ENCODE assay signal across 8 cellular contexts in the genomic region with DNA sequence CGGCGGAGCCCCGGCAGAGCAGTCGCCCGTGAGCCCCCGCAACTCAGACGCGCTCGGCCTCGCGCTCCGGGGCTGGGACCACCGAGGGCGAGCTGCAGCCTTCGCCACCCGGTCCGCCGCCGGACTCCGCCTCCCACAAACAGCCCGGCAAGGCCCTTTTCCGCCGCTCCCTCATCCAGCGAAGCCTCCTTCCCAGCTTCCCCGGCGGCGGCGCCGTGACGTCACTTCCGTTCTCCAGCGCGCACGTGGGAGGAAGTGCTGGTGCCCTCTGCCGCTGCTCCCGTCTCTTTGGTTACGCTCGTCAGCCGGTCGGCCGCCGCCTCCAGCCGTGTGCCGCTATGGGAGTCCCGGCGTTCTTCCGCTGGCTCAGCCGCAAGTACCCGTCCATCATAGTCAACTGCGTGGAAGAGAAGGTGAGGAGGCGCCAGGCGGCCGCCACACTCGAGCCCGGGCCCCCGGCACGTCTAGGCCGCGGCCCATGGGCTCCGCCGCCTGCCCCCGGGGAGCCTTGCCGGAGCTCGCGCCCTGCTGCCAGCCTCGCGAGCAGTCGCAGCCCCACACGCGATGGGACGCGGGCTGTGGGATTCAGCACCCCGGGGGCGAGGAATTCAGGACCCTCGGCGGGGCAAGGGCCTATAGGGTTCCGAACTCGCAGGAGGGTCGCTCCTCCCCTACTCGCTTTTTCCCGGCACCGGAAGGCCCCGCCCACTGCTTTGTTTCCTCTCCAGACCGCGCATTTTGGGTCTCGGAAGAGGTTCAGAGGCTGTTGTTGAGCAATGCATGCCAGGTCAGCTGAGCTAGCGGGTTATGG. TPM values are rescaled to one million over a fixed set of nuclear protein-coding genes. Genes with fewer than 3 reads are reported as not detected.
A peak's percentile ranks its signal among the peaks of the same experiment; 100 is the strongest.
DNase-seq lines count a peak whose midpoint lies in the region; ATAC-seq and TF ChIP-seq lines count a peak whose summit lies in the region.

A gene with protein sequence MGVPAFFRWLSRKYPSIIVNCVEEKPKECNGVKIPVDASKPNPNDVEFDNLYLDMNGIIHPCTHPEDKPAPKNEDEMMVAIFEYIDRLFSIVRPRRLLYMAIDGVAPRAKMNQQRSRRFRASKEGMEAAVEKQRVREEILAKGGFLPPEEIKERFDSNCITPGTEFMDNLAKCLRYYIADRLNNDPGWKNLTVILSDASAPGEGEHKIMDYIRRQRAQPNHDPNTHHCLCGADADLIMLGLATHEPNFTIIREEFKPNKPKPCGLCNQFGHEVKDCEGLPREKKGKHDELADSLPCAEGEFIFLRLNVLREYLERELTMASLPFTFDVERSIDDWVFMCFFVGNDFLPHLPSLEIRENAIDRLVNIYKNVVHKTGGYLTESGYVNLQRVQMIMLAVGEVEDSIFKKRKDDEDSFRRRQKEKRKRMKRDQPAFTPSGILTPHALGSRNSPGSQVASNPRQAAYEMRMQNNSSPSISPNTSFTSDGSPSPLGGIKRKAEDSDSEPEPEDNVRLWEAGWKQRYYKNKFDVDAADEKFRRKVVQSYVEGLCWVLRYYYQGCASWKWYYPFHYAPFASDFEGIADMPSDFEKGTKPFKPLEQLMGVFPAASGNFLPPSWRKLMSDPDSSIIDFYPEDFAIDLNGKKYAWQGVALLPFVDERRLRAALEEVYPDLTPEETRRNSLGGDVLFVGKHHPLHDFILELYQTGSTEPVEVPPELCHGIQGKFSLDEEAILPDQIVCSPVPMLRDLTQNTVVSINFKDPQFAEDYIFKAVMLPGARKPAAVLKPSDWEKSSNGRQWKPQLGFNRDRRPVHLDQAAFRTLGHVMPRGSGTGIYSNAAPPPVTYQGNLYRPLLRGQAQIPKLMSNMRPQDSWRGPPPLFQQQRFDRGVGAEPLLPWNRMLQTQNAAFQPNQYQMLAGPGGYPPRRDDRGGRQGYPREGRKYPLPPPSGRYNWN (plus strand): TSS at position 271 of the 811 bp plus-strand sequence. CDS start 68 bp downstream, at position 339.

- DNase-seq in BJ (ENCODE audit: low read depth), result peak; percentile 52
- DNase-seq in GM19240 (ENCODE audit: insufficient read length, low spot score), result peak; percentile 70
- peak; percentile 56 for DNase-seq in NCI-H524 treated with DMSO at 0.1 percent for 48 hours (lab: John Stamatoyannopoulos, UW)
- peak; percentile 98 for DNase-seq in activated CD4-positive, alpha-beta T cell treated with anti-CD3 and anti-CD28 coated beads for 48 hours
- DNase-seq in colonic mucosa, result peak; percentile 97
- peak; percentile 94 to 98 for DNase-seq in left colon
- DNase-seq in stimulated activated CD4-positive, alpha-beta T cell treated with anti-CD3 and anti-CD28 coated beads, Interleukin-1b, Interleukin-23, amount 100 ng/mL, for 48 hours, result peak; percentile 96

- POLR2A ChIA-PET in BJ (lab: Charles Lee), result interaction anchor here (0.6 to 1.0 kb wide), 2 partner anchors 9 to 50 kb away, joined by 3 to 5 read pairs; no protein-coding TSS in a partner anchor

- peaks cover 2% of the 10 kb centered on the region for H3K27me3 ChIP-seq in BJ (ENCODE audit: control insufficient read depth, insufficient read depth, low read length)
- H3K27me3 ChIP-seq in colonic mucosa, result no peaks in the 10 kb centered on the region

- H3K27ac ChIP-seq in colonic mucosa, result peak within 1 kb of the TSS; percentile 89

- TF ChIP-seq CTCF in BJ (IDR thresholded peaks at IDR 0.05; ENCODE audit: insufficient read depth, low read depth, low read length), result peak; percentile 19; the same call in 1 of the 2 replicates
- TF ChIP-seq CTCF in colonic mucosa (IDR thresholded peaks at IDR 0.05), result no peak

- H3K36me3 ChIP-seq in BJ (ENCODE audit: control insufficient read depth, insufficient read depth, low read length), result no peaks in the 10 kb centered on the region
- no peaks in the 10 kb centered on the region for H3K36me3 ChIP-seq in colonic mucosa

- no peaks in the 10 kb centered on the region for H3K4me1 ChIP-seq in colonic mucosa

- CTCF ChIA-PET in BJ (lab: Yijun Ruan, JAX), result interaction anchor here (0.9 to 1.5 kb wide), 5 partner anchors 11 to 202 kb away, joined by 3 to 6 read pairs (median 4); no protein-coding TSS in a partner anchor

- H3K9ac ChIP-seq in colonic mucosa (ENCODE audit: low read depth in 2 of 2, low read length in 2 of 2), result peak within 1 kb of the TSS; percentile 90 to 97

- H3K9me3 ChIP-seq in colonic mucosa, result no peaks in the 10 kb centered on the region

- ATAC-seq in HG03460 (IDR thresholded peaks at IDR 0.05; ENCODE audit: unreplicated experiment), result peak; percentile 92
- peak; percentile 97 for ATAC-seq in left colon

- H3K4me3 ChIP-seq in BJ (ENCODE audit: low read depth, low read length) (peak within 1 kb of the TSS; percentile 63), colonic mucosa (peak within 1 kb of the TSS; percentile 87)

- intact Hi-C loops in colonic mucosa (cut with DNase I) (no loop called here), left colon (cut with DNase I, micrococcal nuclease) (no loop called here)

RNA-seq across cellular contexts. Expression of the gene that starts here (rescaled TPM):
- 48.9 and 67.7 TPM in 2 replicates for polyA plus RNA-seq in BJ (2011; rRNA removed)
- polyA minus RNA-seq in BJ (2011; rRNA and poly(A)+ RNA removed), result 20.0 and 24.6 TPM in 2 replicates
- total RNA-seq in colonic mucosa (10 to 100 TPM; 39.0 to 41.8 TPM), left colon (10 to 100 TPM; 31.9 to 40.2 TPM)

Comparison
In these comparisons a context has a peak if more than half of its experiments do, and no peak if none do; other contexts are left out.
1. Peak in every context shown above with its lines: DNase-seq, ATAC-seq, H3K4me3 ChIP-seq and H3K27ac ChIP-seq.